ENCODE assay signal across 20 cellular contexts in the genomic region with DNA sequence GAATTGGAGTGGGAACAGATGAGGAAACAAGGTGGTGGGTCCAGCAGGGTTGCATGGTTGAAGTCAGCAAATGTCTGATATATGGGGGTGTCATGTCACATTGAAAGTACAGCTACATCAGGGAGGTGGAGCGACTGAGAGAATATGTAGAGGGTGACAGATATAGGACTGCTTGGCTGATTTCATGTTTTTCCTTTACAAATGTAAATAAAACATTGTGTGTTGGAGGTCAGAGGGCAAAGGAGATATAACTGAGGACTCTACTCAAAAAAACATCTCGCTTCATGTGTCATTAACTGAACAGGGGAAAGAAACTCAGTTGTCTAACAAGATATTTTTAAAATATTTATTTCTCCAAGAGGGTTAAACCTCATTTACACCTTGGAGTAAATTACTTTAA.
"Had no signal": no experiment of that assay in that cellular context is flagged by ENCODE, and none has a peak within 500 bp of the region (broad histone marks: within the 10 kb centered on the region; RNA-seq: fewer than 3 reads in every experiment).

No MANE protein-coding gene starts in this region.

- H3K4me1 Mint-ChIP-seq: immature natural killer cell, mesothelial cell of epicardium had no signal

- H3K4me3 ChIP-seq: coronary artery, dorsolateral prefrontal cortex, esophagus muscularis mucosa, gastroesophageal sphincter, heart left ventricle, hepatocyte, left lung, lower lobe of right lung, mucosa of descending colon had no signal

- H3K4me1 ChIP-seq: foreskin keratinocyte had no signal

- H3K9me3 Mint-ChIP-seq: mesothelial cell of epicardium had no signal

- DNase-seq: dermis blood vessel endothelial cell; dorsolateral prefrontal cortex; effector CD4-positive, alpha-beta T cell; effector memory CD4-positive, alpha-beta T cell; foreskin keratinocyte; heart left ventricle; hypothalamus; immature natural killer cell; left cardiac atrium; left lung; left ventricle myocardium superior; lower lobe of right lung; mesenchymal stem cell; mucosa of descending colon; naive B cell had no signal

- H3K27me3 Mint-ChIP-seq: naive B cell had no signal

- H3K4me3 Mint-ChIP-seq: immature natural killer cell, mesothelial cell of epicardium, naive B cell had no signal

- ATAC-seq: foreskin keratinocyte, gastroesophageal sphincter, heart left ventricle, left cardiac atrium, left lung, left ventricle myocardium superior, lower lobe of right lung, mucosa of descending colon had no signal

- H3K27me3 ChIP-seq: dorsolateral prefrontal cortex, esophagus muscularis mucosa, foreskin keratinocyte, gastroesophageal sphincter, heart left ventricle, hepatocyte, left lung had no signal

- H3K27ac ChIP-seq: coronary artery, dorsolateral prefrontal cortex, esophagus muscularis mucosa, foreskin keratinocyte, gastroesophageal sphincter, heart left ventricle, hepatocyte, left lung, lower lobe of right lung had no signal

- H3K36me3 ChIP-seq: gastroesophageal sphincter, heart left ventricle, left lung, lower lobe of right lung had no signal

- H3K9me3 ChIP-seq: esophagus muscularis mucosa, gastroesophageal sphincter, heart left ventricle, left lung, lower lobe of right lung, mucosa of descending colon had no signal

- H3K36me3 Mint-ChIP-seq: immature natural killer cell, mesothelial cell of epicardium had no signal

- H3K27ac Mint-ChIP-seq: immature natural killer cell, mesothelial cell of epicardium had no signal
